Comparison of ENCODE assay signal across 8 cellular contexts in genomic region chr11:63767415-63768231, GRCh38. TPM values are rescaled to one million over a fixed set of nuclear protein-coding genes. Genes with fewer than 3 reads are reported as not detected.
DNase-seq lines count a peak whose midpoint lies in the region; ATAC-seq, FAIRE-seq and TF ChIP-seq lines count a peak whose summit lies in the region.

No MANE protein-coding gene starts in this region.

- H3K4me1 ChIP-seq in SJSA1 (replicated peaks) = peaks cover 20% of the 10 kb centered on the region
- peaks cover 6 to 9% of the 10 kb centered on the region in 2 donors for H3K4me1 ChIP-seq in ascending aorta
- peaks cover 0 to 47% (median 23%) of the 10 kb centered on the region in 12 donors for H3K4me1 ChIP-seq in heart left ventricle
- H3K4me1 ChIP-seq in ovary (ENCODE audit: insufficient read depth) = peaks cover 19% of the 10 kb centered on the region

- H3K36me3 ChIP-seq in GM06990 (ENCODE audit: control insufficient read depth, insufficient read depth, low read length) (no peaks in the 10 kb centered on the region; the same call in none of the 2 replicates), KOPT-K1 (ENCODE audit: insufficient read depth, low read length) (peaks cover 21% of the 10 kb centered on the region; the same call in 1 of the 2 replicates), SJSA1 (peaks cover 46% of the 10 kb centered on the region), ascending aorta (no peaks in the 10 kb centered on the region), heart left ventricle (peaks cover 0 to 7% (median 0%) of the 10 kb centered on the region in 9 donors), ovary (no peaks in the 10 kb centered on the region)

- TF ChIP-seq CTCF in GM06990 (IDR thresholded peaks at IDR 0.05; ENCODE audit: insufficient read depth, low read length, poor library complexity, severe bottlenecking) (no peak), ascending aorta (IDR thresholded peaks at IDR 0.05) (peak in 1 of 3 experiments; percentile 3), heart left ventricle (IDR thresholded peaks at IDR 0.05) (no peak), ovary (IDR thresholded peaks at IDR 0.05) (no peak), D721Med (IDR thresholded peaks at IDR 0.05; ENCODE audit: insufficient read depth, missing control alignments) (no peak)

- H3K4me3 ChIP-seq in GM06990 (replicated peaks; ENCODE audit: low read depth, low read length) (peak overlapping the region; percentile 87), SJSA1 (peak overlapping the region; percentile 98), ascending aorta (peak overlapping the region; percentile 96 to 98), heart left ventricle (peak overlapping the region; percentile 62 to 99 (median 88)), ovary (peak overlapping the region; percentile 78)

- ATAC-seq in heart left ventricle = peak; percentile 10 to 55 (median 35)
- no peak for ATAC-seq in HG02678 (IDR thresholded peaks at IDR 0.05; ENCODE audit: unreplicated experiment)

- no peaks in the 10 kb centered on the region for H3K27me3 ChIP-seq in GM06990 (replicated peaks; ENCODE audit: control insufficient read depth, insufficient read depth, low read length)
- no peaks in the 10 kb centered on the region for H3K27me3 ChIP-seq in SJSA1 (replicated peaks)
- no peaks in the 10 kb centered on the region for H3K27me3 ChIP-seq in ascending aorta
- peaks cover 0 to 10% (median 0%) of the 10 kb centered on the region in 9 donors for H3K27me3 ChIP-seq in heart left ventricle
- no peaks in the 10 kb centered on the region for H3K27me3 ChIP-seq in ovary

- peak in 1 of 2 donors; percentile 40 for TF ChIP-seq POLR2A in heart left ventricle (IDR thresholded peaks at IDR 0.05)
- TF ChIP-seq POLR2A in ovary (IDR thresholded peaks at IDR 0.05) = peak; percentile 14

- H3K9me3 ChIP-seq in KOPT-K1 (ENCODE audit: insufficient read depth, low read length, poor library complexity, severe bottlenecking) (no peaks in the 10 kb centered on the region), SJSA1 (replicated peaks) (peaks cover 10% of the 10 kb centered on the region), ascending aorta (no peaks in the 10 kb centered on the region), heart left ventricle (no peaks in the 10 kb centered on the region), ovary (no peaks in the 10 kb centered on the region)

- 1 to 2% (median 1%) methylated on average over 30 to 36 of the region's 36 CpGs for WGBS in heart left ventricle, 4 donors
- 0 to 1% (median 0%) methylated on average over 36 of the region's 36 CpGs for WGBS in ovary, 3 donors

- peak overlapping the region; percentile 61 for H3K27ac ChIP-seq in KOPT-K1 (ENCODE audit: low read depth, low read length, poor library complexity, severe bottlenecking)
- peak overlapping the region; percentile 35 for H3K27ac ChIP-seq in SJSA1
- H3K27ac ChIP-seq in ascending aorta = peak overlapping the region; percentile 73 to 89
- H3K27ac ChIP-seq in heart left ventricle = peak overlapping the region; percentile 70 to 91 (median 85)
- peak overlapping the region; percentile 80 to 89 for H3K27ac ChIP-seq in ovary

- FAIRE-seq in D721Med (lab: Jason Lieb, UNC) = no peak

- intact Hi-C loops in ascending aorta (cut with DNase I) (loop anchor here (2.0 to 5.0 kb wide), 4 partner anchors 69 to 380 kb away; partner anchors contain the start of gene NAA40), heart left ventricle (cut with DNase I) (loop anchor here (2.0 to 10.0 kb wide), 9 partner anchors 45 to 377 kb away; partner anchors contain the start of genes SPINDOC (in 8 of the 10) and MARK2 (in 1 of the 10)), ovary (cut with DNase I) (loop anchor here in 3 of 4 donors (2.0 to 10.0 kb wide), 7 partner anchors 45 to 883 kb away; partner anchors contain the start of genes SPINDOC (in 2 of the 3), RTN3 (in 1 of the 3) and SLC3A2 (in 1 of the 3))

- no peak for TF ChIP-seq EP300 in ovary (IDR thresholded peaks at IDR 0.05)

- DNase-seq in GM06990 (ENCODE audit: extremely low read depth, insufficient read length) (peak; percentile 43), SJSA1 (ENCODE audit: low read depth in 1 of 2, low spot score in 2 of 2) (peak; percentile 78 to 87), ascending aorta (ENCODE audit: low spot score in 2 of 2) (peak in 1 of 2 donors; percentile 87), heart left ventricle (peak; percentile 69 to 80 (median 78)), ovary (peak; percentile 72 to 80 (median 75)), D721Med (ENCODE audit: insufficient read length, low spot score) (no peak)

RNA-seq across cellular contexts. Expression of gene ZFTA, which starts 1.0 kb away (rescaled TPM):
- total RNA-seq in SJSA1 (2014; rRNA removed; shearing (Covaris generic)) = 28.7 and 29.5 TPM in 2 replicates
- 34.7 TPM for total RNA-seq in ascending aorta
- 10 to 100 TPM in 5 of 9 donors, 1 to 10 TPM in 4; 8.1 to 17.9 (median 10.6) TPM for total RNA-seq in heart left ventricle
- 1 to 10 TPM; 4.6 to 6.3 TPM for polyA plus RNA-seq in heart left ventricle
- total RNA-seq in ovary = 10 to 100 TPM; 22.6 to 64.4 (median 51.4) TPM
- polyA plus RNA-seq in ovary = 10 to 100 TPM; 20.2 to 23.8 TPM

RNA-seq across cellular contexts. Expression of gene SPINDOC, which starts 45.6 kb away (rescaled TPM):
- 89.3 and 95.5 TPM in 2 replicates for total RNA-seq in SJSA1 (2014; rRNA removed; shearing (Covaris generic))
- total RNA-seq in ascending aorta (5.0 TPM), heart left ventricle (10 to 100 TPM in 6 of 9 donors, 1 to 10 TPM in 3; 7.8 to 11.8 (median 10.6) TPM), ovary (10 to 100 TPM; 10.2 to 22.7 (median 19.5) TPM)
- polyA plus RNA-seq in heart left ventricle (10 to 100 TPM; 11.6 to 12.0 TPM), ovary (10 to 100 TPM in 1 of 2 donors, 1 to 10 TPM in 1; 5.4 to 15.8 TPM)

Comparison
In these comparisons a context has a peak if more than half of its experiments do, and no peak if none do; other contexts are left out.
1. H3K27ac ChIP-seq: peak in every context shown above with its lines; median percentile 85 in heart left ventricle; 84 in ovary; 81 in ascending aorta; 61 in KOPT-K1; 35 in SJSA1.